ENCODE assay signal across 8 cellular contexts in genomic region chr7:33062782-33063443, GRCh38. TPM values are rescaled to one million over a fixed set of nuclear protein-coding genes. Genes with fewer than 3 reads are reported as not detected.
DNase-seq lines count a peak whose midpoint lies in the region; ATAC-seq and TF ChIP-seq lines count a peak whose summit lies in the region.

No MANE protein-coding gene starts in this region.

- WGBS in prostate gland: under 1% methylated on average over 31 of the region's 50 CpGs
- under 1% methylated on average over 50 of the region's 50 CpGs for WGBS in urinary bladder

- DNase-seq in GM13977 (ENCODE audit: low spot score): peak; percentile 97
- peak; percentile 97 for DNase-seq in NCI-H146 (lab: John Stamatoyannopoulos, UW)
- DNase-seq in T-cell: peak; percentile 86 to 94 (median 90)
- DNase-seq in amygdala (lab: John Stamatoyannopoulos, UW): peak; percentile 36 to 100 (median 94)
- DNase-seq in left ventricle myocardium superior: peak; percentile 96
- peak; percentile 90 for DNase-seq in prostate gland (ENCODE audit: low spot score)

- CTCF ChIA-PET in T-cell (lab: Charles Lee): interaction anchor here (0.9 to 3.7 kb wide), 8 partner anchors 10 to 216 kb away, joined by 3 to 15 read pairs (median 4); no protein-coding TSS in a partner anchor

- H3K4me3 ChIP-seq in prostate gland (peak overlapping the region; percentile 82 to 90), urinary bladder (ENCODE audit: low read depth, low read length) (peak overlapping the region; percentile 65)

- H3K27ac ChIP-seq in prostate gland: peak overlapping the region; percentile 94 to 96
- peak overlapping the region; percentile 90 for H3K27ac ChIP-seq in urinary bladder (ENCODE audit: low read depth)

- H3K27me3 ChIP-seq in prostate gland (replicated peaks; ENCODE audit: insufficient read depth): no peaks in the 10 kb centered on the region

- ATAC-seq in HG02870 (IDR thresholded peaks at IDR 0.05; ENCODE audit: unreplicated experiment) (peak; percentile 95), T-cell (replicated peaks in 1 of 4) (peak; percentile 90 to 96 (median 92)), left ventricle myocardium superior (peak; percentile 99)

- H3K27me3 Mint-ChIP-seq in T-cell: peaks cover 0 to 3% of the 10 kb centered on the region in 2 donors

- H3K36me3 Mint-ChIP-seq in T-cell: peaks cover 10% of the 10 kb centered on the region

- in situ Hi-C loops in GM13977 (cut with MboI; ENCODE audit: low pct_unique_long_range_greater_than_20kb, low sequenced_read_pairs, unreplicated experiment): no loop called here

- peak overlapping the region; percentile 95 to 96 for H3K27ac Mint-ChIP-seq in T-cell

- TF ChIP-seq CTCF in GM13977 (IDR thresholded peaks at IDR 0.05; ENCODE audit: extremely low read depth, insufficient read depth, missing control alignments) (no peak), prostate gland (IDR thresholded peaks at IDR 0.05) (no peak)

- peaks cover 0 to 9% (median 6%) of the 10 kb centered on the region in 3 donors for H3K9me3 Mint-ChIP-seq in T-cell

- POLR2A ChIA-PET in T-cell (lab: Charles Lee): interaction anchor here in 1 of 2 donors (0.6 to 1.5 kb wide), 3 partner anchors 23 to 567 kb away, joined by 4 to 12 read pairs (median 4); partner anchors contain the start of gene FKBP9

- H3K4me3 Mint-ChIP-seq in T-cell: peak overlapping the region; percentile 94 to 97 (median 95)

- peaks cover 44 to 45% (median 45%) of the 10 kb centered on the region in 3 donors for H3K4me1 Mint-ChIP-seq in T-cell

- no peaks in the 10 kb centered on the region for H3K9me3 ChIP-seq in prostate gland

- intact Hi-C loops in left ventricle myocardium superior (cut with micrococcal nuclease): no loop called here
- intact Hi-C loops in prostate gland (cut with DNase I): loop anchor here (5.0 to 10.0 kb wide), 4 partner anchors 44 to 258 kb away; partner anchors contain the start of genes KBTBD2 and RP9

- H3K4me1 ChIP-seq in prostate gland (replicated peaks) (no peaks in the 10 kb centered on the region), urinary bladder (ENCODE audit: insufficient read depth) (no peaks in the 10 kb centered on the region)

- TF ChIP-seq POLR2A in prostate gland (IDR thresholded peaks at IDR 0.05): peak; percentile 70

- H3K36me3 ChIP-seq in prostate gland: no peaks in the 10 kb centered on the region
- no peaks in the 10 kb centered on the region for H3K36me3 ChIP-seq in urinary bladder (ENCODE audit: insufficient read depth)

RNA-seq across cellular contexts. Expression of gene NT5C3A, which starts 0.3 kb away (rescaled TPM):
- total RNA-seq in T-cell (10 to 100 TPM; 31.1 to 41.1 (median 38.0) TPM), left ventricle myocardium superior (28.4 TPM), prostate gland (10 to 100 TPM; 16.9 to 23.9 TPM), urinary bladder (61.4 TPM)
- polyA plus RNA-seq in urinary bladder: 15.8 TPM

RNA-seq across cellular contexts. Expression of gene RP9, which starts 46.3 kb away (rescaled TPM):
- total RNA-seq in T-cell (10 to 100 TPM; 14.7 to 18.3 (median 17.0) TPM), left ventricle myocardium superior (23.3 TPM), prostate gland (10 to 100 TPM in 1 of 2 donors, 1 to 10 TPM in 1; 7.8 to 18.0 TPM), urinary bladder (7.8 TPM)
- 10.1 TPM for polyA plus RNA-seq in urinary bladder

Comparison
In these comparisons a context has a peak if more than half of its experiments do, and no peak if none do; other contexts are left out.
1. Peak in every context shown above with its lines: DNase-seq, ATAC-seq, H3K4me3 ChIP-seq and H3K27ac ChIP-seq.